ENCODE assay signal across 8 cellular contexts in genomic region chr16:19524356-19524865, GRCh38. TPM values are rescaled to one million over a fixed set of nuclear protein-coding genes. Genes with fewer than 3 reads are reported as not detected.
DNase-seq lines count a peak whose midpoint lies in the region; ATAC-seq and TF ChIP-seq lines count a peak whose summit lies in the region.

No MANE protein-coding gene starts in this region.

- H3K27ac ChIP-seq in HEK293 (ENCODE audit: extremely low read depth, low read depth, low read length) (peak overlapping the region; percentile 68; the same call in 1 of the 2 replicates), ovary (peak overlapping the region in 1 of 2 donors; percentile 29)

- H3K4me1 ChIP-seq in HEK293 (ENCODE audit: control insufficient read depth, insufficient read depth, low read length) (peaks cover 10% of the 10 kb centered on the region; the same call in 1 of the 2 replicates), ovary (ENCODE audit: insufficient read depth) (peaks cover 11% of the 10 kb centered on the region)

- peaks cover 15 to 18% of the 10 kb centered on the region in 2 experiments for H3K36me3 ChIP-seq in HEK293 (ENCODE audit: control insufficient read depth in 2 of 2, insufficient read depth in 1 of 2, low read length in 2 of 2)
- no peaks in the 10 kb centered on the region for H3K36me3 ChIP-seq in ovary

- WGBS in ovary, 3 donors, result 1 to 3% (median 1%) methylated on average over 18 of the region's 18 CpGs

- ATAC-seq in GM18517 (IDR thresholded peaks at IDR 0.05; ENCODE audit: unreplicated experiment), result no peak
- ATAC-seq in HG02759 (IDR thresholded peaks at IDR 0.05; ENCODE audit: unreplicated experiment), result no peak

- no peak for TF ChIP-seq EP300 in ovary (IDR thresholded peaks at IDR 0.05)

- TF ChIP-seq CTCF in HEK293 (tag by site-specific recombination; IDR thresholded peaks at IDR 0.05) (no peak), WI38 (IDR thresholded peaks at IDR 0.05; ENCODE audit: low read depth, low read length) (no peak), ovary (IDR thresholded peaks at IDR 0.05) (no peak)

- intact Hi-C loops in ovary (cut with DNase I), result no loop called here

- no peak for TF ChIP-seq POLR2A in ovary (IDR thresholded peaks at IDR 0.05)

- POLR2A ChIA-PET in HEK293 (lab: Yijun Ruan, JAX), result interaction anchor here (0.6 to 2.5 kb wide), 5 partner anchors 13 to 131 kb away, joined by 3 to 25 read pairs (median 3); partner anchors contain the start of gene VPS35L

- DNase-seq in AML-193 (lab: John Stamatoyannopoulos, UW) (peak; percentile 31 to 58), globus pallidus (ENCODE audit: low spot score) (peak; percentile 64), ovary (no peak), NCI-H2107 treated with DMSO at 0.1 percent for 48 hours (lab: John Stamatoyannopoulos, UW; ENCODE audit: unreplicated experiment) (no peak)

- CTCF ChIA-PET in HEK293 (lab: Yijun Ruan, JAX), result interaction anchor here (0.8 to 1.8 kb wide), 5 partner anchors 10 to 439 kb away, joined by 3 to 9 read pairs (median 3); partner anchors contain the start of gene VPS35L

- H3K27me3 ChIP-seq in ovary, result no peaks in the 10 kb centered on the region

- H3K4me3 ChIP-seq in HEK293 (ENCODE audit: low read depth, low read length), result peak overlapping the region; percentile 95
- peak overlapping the region; percentile 76 for H3K4me3 ChIP-seq in WI38 (ENCODE audit: low read depth, low read length)
- peak overlapping the region; percentile 96 for H3K4me3 ChIP-seq in ovary

- H3K9me3 ChIP-seq in HEK293 (ENCODE audit: control insufficient read depth, insufficient read depth, low read depth, low read length), result no peaks in the 10 kb centered on the region
- no peaks in the 10 kb centered on the region for H3K9me3 ChIP-seq in ovary

TF ChIP-seq in HEK293, 187 proteins besides CTCF, POLR2A, EP300 and RAD21:
- TF ChIP-seq SP2 (tag by site-specific recombination; IDR thresholded peaks at IDR 0.05), result no peak
- TF ChIP-seq ZIC2 (tag by site-specific recombination; IDR thresholded peaks at IDR 0.05), result 0 out of 2 replicates have a peak, but pooled peaks have one; percentile 13
- TF ChIP-seq PRDM1 (tag by site-specific recombination; IDR thresholded peaks at IDR 0.05), result 0 out of 2 replicates have a peak, but pooled peaks have one; percentile 13
TF ChIP-seq in HEK293: peak in this region for 2.

RNA-seq across cellular contexts. Expression of gene CCP110, which starts 0.7 kb away (rescaled TPM):
- 10 to 100 TPM; 17.1 to 22.9 (median 19.1) TPM for total RNA-seq in ovary
- 10 to 100 TPM in 1 of 2 donors, 1 to 10 TPM in 1; 7.2 to 11.9 TPM for polyA plus RNA-seq in ovary

RNA-seq across cellular contexts. Expression of gene GDE1, which starts 2.5 kb away (rescaled TPM):
- total RNA-seq in ovary, result 10 to 100 TPM; 18.1 to 35.3 (median 28.7) TPM
- 10 to 100 TPM; 24.9 to 83.8 TPM for polyA plus RNA-seq in ovary

RNA-seq across cellular contexts. Expression of gene VPS35L, which starts 31.1 kb away (rescaled TPM):
- total RNA-seq in ovary, result 10 to 100 TPM; 28.6 to 63.0 (median 50.7) TPM
- polyA plus RNA-seq in ovary, result 10 to 100 TPM; 30.0 to 69.6 TPM

Comparison
In these comparisons a context has a peak if more than half of its experiments do, and no peak if none do; other contexts are left out.
1. DNase-seq: peak in AML-193 (2 of 2) and globus pallidus (single experiment); none in ovary (0 of 5) and NCI-H2107 treated with DMSO at 0.1 percent for 48 hours (single experiment).
2. Peak in every context shown above with its lines, with median percentiles within 50 percentile points of each other: H3K4me3 ChIP-seq.